11 cellular contexts compared by ENCODE assay signal in genomic region chr6:42406296-42407280, GRCh38. TPM values are rescaled to one million over a fixed set of nuclear protein-coding genes. Genes with fewer than 3 reads are reported as not detected.
A peak's percentile ranks its signal among the peaks of the same experiment; 100 is the strongest.
DNase-seq lines count a peak whose midpoint lies in the region; TF ChIP-seq lines count a peak whose summit lies in the region.
"Had no signal": no experiment of that assay in that cellular context is flagged by ENCODE, and none has a peak within 500 bp of the region (broad histone marks: within the 10 kb centered on the region; RNA-seq: fewer than 3 reads in every experiment).

No MANE protein-coding gene starts in this region.

- H3K9me3 Mint-ChIP-seq in activated T-helper 1 cell treated with anti-CD3 and anti-CD28 coated beads, Interleukin-12 subunit alpha, Interleukin-12 subunit beta, Interleukin-2, Interleukin-4 antibody, amounts not matched to agents 30 ng/mL and 10 ng/mL and 1 ng/mL, durations not matched to agents 14 hours and 24 hours and 36 hours: no peaks in the 10 kb centered on the region
- H3K9me3 Mint-ChIP-seq in immature natural killer cell: no peaks in the 10 kb centered on the region

- DNase-seq in BE2C (peak; percentile 23), EH (ENCODE audit: low read depth) (peak; percentile 32), immature natural killer cell (no peak), MG63 (no peak), NCI-H524 treated with DMSO at 0.1 percent for 48 hours (lab: John Stamatoyannopoulos, UW) (no peak), HT-29 (ENCODE audit: low spot score) (no peak), hypothalamus (lab: John Stamatoyannopoulos, UW) (no peak)
- DNase-seq in activated T-helper 1 cell treated with anti-CD3 and anti-CD28 coated beads, Interleukin-12 subunit alpha, Interleukin-12 subunit beta, Interleukin-2, Interleukin-4 antibody, amounts not matched to agents 30 ng/mL and 10 ng/mL and 1 ng/mL, durations not matched to agents 14 hours and 24 hours and 36 hours (ENCODE audit: low spot score): no peak
- DNase-seq: foreskin melanocyte; NCI-H510A treated with DMSO at 0.1 percent for 48 hours; stimulated activated CD4-positive, alpha-beta T cell treated with anti-CD3 and anti-CD28 coated beads, Interleukin-12 subunit alpha, Interleukin-12 subunit beta, amount 100 ng/mL, for 4 hours had no signal

- H3K9me3 ChIP-seq in BE2C: no peaks in the 10 kb centered on the region
- H3K9me3 ChIP-seq in MG63: no peaks in the 10 kb centered on the region

- H3K27me3 ChIP-seq in BE2C (no peaks in the 10 kb centered on the region), MG63 (no peaks in the 10 kb centered on the region)

- H3K4me1 Mint-ChIP-seq in activated T-helper 1 cell treated with anti-CD3 and anti-CD28 coated beads, Interleukin-12 subunit alpha, Interleukin-12 subunit beta, Interleukin-2, Interleukin-4 antibody, amounts not matched to agents 30 ng/mL and 10 ng/mL and 1 ng/mL, durations not matched to agents 14 hours and 24 hours and 36 hours (ENCODE audit: low read depth): peaks cover 76% of the 10 kb centered on the region
- H3K4me1 Mint-ChIP-seq in immature natural killer cell: peaks cover 62 to 85% of the 10 kb centered on the region in 2 donors

- H3K36me3 Mint-ChIP-seq in activated T-helper 1 cell treated with anti-CD3 and anti-CD28 coated beads, Interleukin-12 subunit alpha, Interleukin-12 subunit beta, Interleukin-2, Interleukin-4 antibody, amounts not matched to agents 30 ng/mL and 10 ng/mL and 1 ng/mL, durations not matched to agents 14 hours and 24 hours and 36 hours (ENCODE audit: low read depth): peaks cover 38% of the 10 kb centered on the region
- peaks cover 0 to 5% (median 0%) of the 10 kb centered on the region in 3 donors for H3K36me3 Mint-ChIP-seq in immature natural killer cell

- H3K27me3 Mint-ChIP-seq in activated T-helper 1 cell treated with anti-CD3 and anti-CD28 coated beads, Interleukin-12 subunit alpha, Interleukin-12 subunit beta, Interleukin-2, Interleukin-4 antibody, amounts not matched to agents 30 ng/mL and 10 ng/mL and 1 ng/mL, durations not matched to agents 14 hours and 24 hours and 36 hours (ENCODE audit: insufficient read depth): no peaks in the 10 kb centered on the region
- peaks cover 0 to 1% (median 0%) of the 10 kb centered on the region in 3 donors for H3K27me3 Mint-ChIP-seq in immature natural killer cell (ENCODE audit: low read depth in 3 of 3)

- H3K27ac Mint-ChIP-seq in activated T-helper 1 cell treated with anti-CD3 and anti-CD28 coated beads, Interleukin-12 subunit alpha, Interleukin-12 subunit beta, Interleukin-2, Interleukin-4 antibody, amounts not matched to agents 30 ng/mL and 10 ng/mL and 1 ng/mL, durations not matched to agents 14 hours and 24 hours and 36 hours: peak overlapping the region; percentile 57
- peak overlapping the region in 5 of 6 donors; percentile 15 to 63 (median 50) for H3K27ac Mint-ChIP-seq in immature natural killer cell

- H3K36me3 ChIP-seq in BE2C: no peaks in the 10 kb centered on the region
- no peaks in the 10 kb centered on the region for H3K36me3 ChIP-seq in MG63

- intact Hi-C loops in activated T-helper 1 cell treated with anti-CD3 and anti-CD28 coated beads, Interleukin-12 subunit alpha, Interleukin-12 subunit beta, Interleukin-2, Interleukin-4 antibody, amounts not matched to agents 30 ng/mL and 10 ng/mL and 1 ng/mL, durations not matched to agents 14 hours and 24 hours and 36 hours (cut with micrococcal nuclease): no loop called here

- peak overlapping the region; percentile 3 for H3K4me3 Mint-ChIP-seq in activated T-helper 1 cell treated with anti-CD3 and anti-CD28 coated beads, Interleukin-12 subunit alpha, Interleukin-12 subunit beta, Interleukin-2, Interleukin-4 antibody, amounts not matched to agents 30 ng/mL and 10 ng/mL and 1 ng/mL, durations not matched to agents 14 hours and 24 hours and 36 hours
- no peak overlapping the region for H3K4me3 Mint-ChIP-seq in immature natural killer cell

- H3K4me1 ChIP-seq in BE2C: peaks cover 12% of the 10 kb centered on the region; the same call in 1 of the 2 replicates

- TF ChIP-seq CTCF in BE2C (IDR thresholded peaks at IDR 0.05; ENCODE audit: low read depth, low read length): no peak

- H3K4me3 ChIP-seq in BE2C (ENCODE audit: low read depth, low read length) (no peak overlapping the region), MG63 (no peak overlapping the region)

RNA-seq across cellular contexts. Expression of gene TRERF1, which starts 45.1 kb away (rescaled TPM):
- 7.2 TPM for polyA plus RNA-seq in BE2C (2012; ENCODE audit: insufficient read depth, insufficient read length, low read depth)
- 47.9 and 48.2 TPM in 2 replicates for total RNA-seq in activated T-helper 1 cell treated with anti-CD3 and anti-CD28 coated beads, Interleukin-12 subunit alpha, Interleukin-12 subunit beta, Interleukin-2, Interleukin-4 antibody, amounts not matched to agents 30 ng/mL and 10 ng/mL and 1 ng/mL, durations not matched to agents 14 hours and 24 hours and 36 hours
- 1 to 10 TPM; 1.5 to 8.8 (median 2.1) TPM for polyA plus RNA-seq in immature natural killer cell
- total RNA-seq in MG63 (2014; rRNA removed; shearing (Covaris generic); ENCODE audit: low replicate concordance): 2.1 TPM in 2 replicates
- total RNA-seq in HT-29 (2014; rRNA removed; shearing (Covaris generic)): 4.2 and 6.8 TPM in 2 replicates

Comparison
In these comparisons a context has a peak if more than half of its experiments do, and no peak if none do; other contexts are left out.
1. DNase-seq: peak in BE2C (single experiment) and EH (single experiment); none in activated T-helper 1 cell treated with anti-CD3 and anti-CD28 coated beads, Interleukin-12 subunit alpha, Interleukin-12 subunit beta, Interleukin-2, Interleukin-4 antibody, amounts not matched to agents 30 ng/mL and 10 ng/mL and 1 ng/mL, durations not matched to agents 14 hours and 24 hours and 36 hours (single experiment), immature natural killer cell (0 of 3), MG63 (single experiment), NCI-H524 treated with DMSO at 0.1 percent for 48 hours (single experiment), HT-29 (single experiment) and hypothalamus (0 of 51).